8 cellular contexts compared by ENCODE assay signal in the genomic region with DNA sequence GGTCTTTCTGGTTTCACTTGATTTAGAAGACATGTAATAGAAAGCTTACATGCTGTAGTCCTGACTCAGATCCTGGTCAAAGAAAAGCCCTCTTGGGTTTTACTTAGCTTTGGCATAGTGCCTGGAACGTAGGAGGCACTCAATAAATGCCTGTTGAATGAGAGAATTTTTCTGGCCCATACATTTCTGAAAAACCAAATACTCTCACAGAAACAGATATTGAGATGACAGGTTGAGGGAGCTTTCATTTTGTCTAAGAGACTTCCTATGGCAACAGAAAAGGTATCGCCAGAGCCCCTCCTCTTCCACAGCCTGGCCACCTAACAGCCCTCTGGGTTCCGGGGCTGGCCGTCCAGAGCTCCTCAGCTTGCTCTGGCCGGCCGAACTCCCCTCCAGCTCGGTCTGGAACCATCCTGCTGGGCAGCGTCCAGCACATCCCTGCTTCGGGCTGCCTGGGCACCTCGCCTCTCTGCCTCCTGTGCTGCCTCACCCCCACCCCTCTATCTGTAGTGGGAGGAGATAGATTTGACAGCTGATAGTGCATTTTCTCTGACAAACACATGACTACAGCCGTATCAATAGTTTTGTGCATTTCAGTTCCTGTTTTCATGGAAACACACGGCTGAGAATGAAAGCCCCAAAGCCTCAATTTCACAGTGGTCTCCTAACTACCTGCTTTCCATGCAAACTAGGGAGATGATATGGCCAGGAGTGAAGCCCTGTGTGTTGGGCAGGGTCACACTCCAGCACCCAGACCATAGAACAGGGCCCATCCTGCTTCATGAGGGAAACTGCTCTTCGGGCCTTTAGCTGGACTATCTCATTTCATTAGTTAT. TPM values are rescaled to one million over a fixed set of nuclear protein-coding genes. Genes with fewer than 3 reads are reported as not detected.
A peak's percentile ranks its signal among the peaks of the same experiment; 100 is the strongest.
DNase-seq lines count a peak whose midpoint lies in the region; ATAC-seq and TF ChIP-seq lines count a peak whose summit lies in the region.

No MANE protein-coding gene starts in this region.

- intact Hi-C loops in right cardiac atrium (cut with DNase I), result no loop called here

- POLR2A ChIA-PET in AG04449 (lab: Yijun Ruan, JAX), result interaction anchor here (0.6 kb wide), 1 partner anchor 194 kb away, joined by 3 read pairs; no protein-coding TSS in a partner anchor

- H3K9me3 ChIP-seq in right cardiac atrium (ENCODE audit: control insufficient read depth, low read length), result no peaks in the 10 kb centered on the region

- H3K27ac ChIP-seq in right cardiac atrium (ENCODE audit: low read length), result no peak overlapping the region

- TF ChIP-seq CTCF in AG04449 (IDR thresholded peaks at IDR 0.05; ENCODE audit: insufficient read depth, low read length, missing control alignments), result no peak

- peak; percentile 84 for ATAC-seq in GM18909 (IDR thresholded peaks at IDR 0.05; ENCODE audit: poor library complexity, unreplicated experiment)
- ATAC-seq in HG02981 (IDR thresholded peaks at IDR 0.05; ENCODE audit: unreplicated experiment), result peak; percentile 78
- peak; percentile 34 to 54 for ATAC-seq in right cardiac atrium

- peak; percentile 91 for DNase-seq in AG04449 (ENCODE audit: low read depth, low spot score)
- DNase-seq in T1000 (lab: John Stamatoyannopoulos, UW), result peak; percentile 46
- peak in 1 of 3 donors; percentile 56 for DNase-seq in right cardiac atrium
- DNase-seq in NCI-H82 treated with DMSO at 0.1 percent for 48 hours (lab: John Stamatoyannopoulos, UW; ENCODE audit: unreplicated experiment), result no peak
- DNase-seq in hippocampal formation (lab: John Stamatoyannopoulos, UW), result no peak
- DNase-seq in anterior cingulate cortex (lab: John Stamatoyannopoulos, UW), result no peak

- no peaks in the 10 kb centered on the region for H3K4me1 ChIP-seq in right cardiac atrium (ENCODE audit: control insufficient read depth, insufficient read depth, low read length)

- H3K27me3 ChIP-seq in right cardiac atrium (ENCODE audit: control insufficient read depth, insufficient read depth), result no peaks in the 10 kb centered on the region

- H3K4me3 ChIP-seq in AG04449 (ENCODE audit: low read depth, low read length) (no peak overlapping the region), right cardiac atrium (ENCODE audit: low read length) (no peak overlapping the region)

- CTCF ChIA-PET in AG04449 (lab: Yijun Ruan, JAX), result interaction anchor here (0.8 to 1.2 kb wide), 3 partner anchors 17 to 155 kb away, joined by 3 to 5 read pairs (median 3); partner anchors contain the start of gene IL13

- 67% methylated on average over 13 of the region's 13 CpGs for WGBS in right cardiac atrium

RNA-seq across cellular contexts. Expression of gene IL4, which starts 1.1 kb away (rescaled TPM):
- total RNA-seq in right cardiac atrium, result not detected
- not detected for polyA plus RNA-seq in right cardiac atrium

RNA-seq across cellular contexts. Expression of gene IL13, which starts 16.9 kb away (rescaled TPM):
- not detected for total RNA-seq in right cardiac atrium
- polyA plus RNA-seq in right cardiac atrium, result not detected

Comparison
In these comparisons a context has a peak if more than half of its experiments do, and no peak if none do; other contexts are left out.
1. DNase-seq: peak in AG04449 (single experiment) and T1000 (single experiment); none in NCI-H82 treated with DMSO at 0.1 percent for 48 hours (single experiment), hippocampal formation (0 of 2) and anterior cingulate cortex (0 of 58).
2. Peak in every context shown above with its lines, with median percentiles within 50 percentile points of each other: ATAC-seq.